1 cellular context compared by ENCODE assay signal in the genomic region with DNA sequence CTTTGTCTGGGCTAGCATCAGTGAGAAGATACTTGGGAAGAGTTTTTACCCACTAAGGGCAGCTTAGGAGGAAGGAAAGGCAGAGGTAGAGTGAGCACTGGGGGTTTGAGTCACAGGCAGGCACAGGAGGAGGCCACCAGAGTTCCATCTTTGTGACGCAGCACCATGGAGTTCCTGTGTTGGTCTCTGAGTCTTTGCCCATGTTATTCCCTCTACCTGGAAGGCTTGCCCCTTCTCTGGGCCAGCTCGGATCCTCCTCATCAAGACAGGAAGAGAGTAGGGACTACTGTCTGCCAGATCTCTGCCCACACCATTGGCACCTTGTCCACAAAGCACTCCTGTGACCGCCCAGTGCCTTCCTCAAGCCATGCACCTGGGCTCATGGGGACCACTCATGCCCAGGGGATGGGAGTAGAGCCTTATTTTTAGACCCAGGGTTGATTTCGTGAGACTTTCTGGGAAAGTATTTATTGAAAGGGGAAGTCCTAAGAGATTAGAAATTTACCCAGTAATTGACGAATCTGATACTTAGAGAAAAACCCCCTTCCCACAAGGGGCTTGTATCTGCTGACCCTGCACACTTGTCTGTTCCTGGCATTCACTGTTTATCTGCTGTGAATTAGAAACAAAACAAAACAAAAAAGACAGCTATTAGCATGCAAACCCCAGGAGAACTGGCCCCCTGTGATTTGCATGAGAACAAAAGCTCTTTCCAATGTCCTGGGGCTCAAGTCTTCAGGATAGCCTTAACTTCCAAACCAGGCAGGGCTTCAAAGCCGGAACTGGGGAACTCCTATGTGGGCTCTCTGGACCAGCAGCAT.
TF ChIP-seq lines count a peak whose summit lies in the region.

No MANE protein-coding gene starts in this region.

TF ChIP-seq in GM12878, 131 proteins besides CTCF, POLR2A, EP300 and RAD21 (continued from another document and continues in another):
- TF ChIP-seq, protein P1, sequence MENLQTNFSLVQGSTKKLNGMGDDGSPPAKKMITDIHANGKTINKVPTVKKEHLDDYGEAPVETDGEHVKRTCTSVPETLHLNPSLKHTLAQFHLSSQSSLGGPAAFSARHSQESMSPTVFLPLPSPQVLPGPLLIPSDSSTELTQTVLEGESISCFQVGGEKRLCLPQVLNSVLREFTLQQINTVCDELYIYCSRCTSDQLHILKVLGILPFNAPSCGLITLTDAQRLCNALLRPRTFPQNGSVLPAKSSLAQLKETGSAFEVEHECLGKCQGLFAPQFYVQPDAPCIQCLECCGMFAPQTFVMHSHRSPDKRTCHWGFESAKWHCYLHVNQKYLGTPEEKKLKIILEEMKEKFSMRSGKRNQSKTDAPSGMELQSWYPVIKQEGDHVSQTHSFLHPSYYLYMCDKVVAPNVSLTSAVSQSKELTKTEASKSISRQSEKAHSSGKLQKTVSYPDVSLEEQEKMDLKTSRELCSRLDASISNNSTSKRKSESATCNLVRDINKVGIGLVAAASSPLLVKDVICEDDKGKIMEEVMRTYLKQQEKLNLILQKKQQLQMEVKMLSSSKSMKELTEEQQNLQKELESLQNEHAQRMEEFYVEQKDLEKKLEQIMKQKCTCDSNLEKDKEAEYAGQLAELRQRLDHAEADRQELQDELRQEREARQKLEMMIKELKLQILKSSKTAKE (IDR thresholded peaks at IDR 0.05; ENCODE audit: low read depth, poor library complexity, severe bottlenecking) = peak; percentile 50
- no peak for TF ChIP-seq SIN3A (IDR thresholded peaks at IDR 0.05; ENCODE audit: low read depth, low read length)
- no peak for TF ChIP-seq IRF4 (IDR thresholded peaks at IDR 0.05; ENCODE audit: low read depth, low read length)
- TF ChIP-seq SRF (IDR thresholded peaks at IDR 0.05; ENCODE audit: low read depth in 2 of 2, low read length in 2 of 2) = no peak
- TF ChIP-seq ZNF207 (IDR thresholded peaks at IDR 0.05; ENCODE audit: borderline replicate concordance) = no peak
- TF ChIP-seq HDAC2 (IDR thresholded peaks at IDR 0.05) = no peak
- no peak for TF ChIP-seq NRF1 (conservative IDR thresholded peaks at IDR 0.05; ENCODE audit: low read depth, low read length)
- TF ChIP-seq RCOR1 (conservative IDR thresholded peaks at IDR 0.05; ENCODE audit: low read depth, low read length) = no peak
- no peak for TF ChIP-seq CHD4 (IDR thresholded peaks at IDR 0.05)
- TF ChIP-seq SMAD1 (IDR thresholded peaks at IDR 0.05; ENCODE audit: low read depth, partially characterized antibody) = peak; percentile 39
- TF ChIP-seq, protein P2, sequence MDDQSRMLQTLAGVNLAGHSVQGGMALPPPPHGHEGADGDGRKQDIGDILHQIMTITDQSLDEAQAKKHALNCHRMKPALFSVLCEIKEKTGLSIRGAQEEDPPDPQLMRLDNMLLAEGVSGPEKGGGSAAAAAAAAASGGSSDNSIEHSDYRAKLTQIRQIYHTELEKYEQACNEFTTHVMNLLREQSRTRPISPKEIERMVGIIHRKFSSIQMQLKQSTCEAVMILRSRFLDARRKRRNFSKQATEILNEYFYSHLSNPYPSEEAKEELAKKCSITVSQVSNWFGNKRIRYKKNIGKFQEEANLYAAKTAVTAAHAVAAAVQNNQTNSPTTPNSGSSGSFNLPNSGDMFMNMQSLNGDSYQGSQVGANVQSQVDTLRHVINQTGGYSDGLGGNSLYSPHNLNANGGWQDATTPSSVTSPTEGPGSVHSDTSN (IDR thresholded peaks at IDR 0.05; ENCODE audit: insufficient replicate concordance, low read depth, low read length) = no peak
- no peak for TF ChIP-seq ESRRA (IDR thresholded peaks at IDR 0.05; ENCODE audit: low read length)
- TF ChIP-seq MTA3 (IDR thresholded peaks at IDR 0.05; ENCODE audit: borderline replicate concordance, low read length) = no peak; the same call in 1 of the 2 replicates
- TF ChIP-seq, protein P3, sequence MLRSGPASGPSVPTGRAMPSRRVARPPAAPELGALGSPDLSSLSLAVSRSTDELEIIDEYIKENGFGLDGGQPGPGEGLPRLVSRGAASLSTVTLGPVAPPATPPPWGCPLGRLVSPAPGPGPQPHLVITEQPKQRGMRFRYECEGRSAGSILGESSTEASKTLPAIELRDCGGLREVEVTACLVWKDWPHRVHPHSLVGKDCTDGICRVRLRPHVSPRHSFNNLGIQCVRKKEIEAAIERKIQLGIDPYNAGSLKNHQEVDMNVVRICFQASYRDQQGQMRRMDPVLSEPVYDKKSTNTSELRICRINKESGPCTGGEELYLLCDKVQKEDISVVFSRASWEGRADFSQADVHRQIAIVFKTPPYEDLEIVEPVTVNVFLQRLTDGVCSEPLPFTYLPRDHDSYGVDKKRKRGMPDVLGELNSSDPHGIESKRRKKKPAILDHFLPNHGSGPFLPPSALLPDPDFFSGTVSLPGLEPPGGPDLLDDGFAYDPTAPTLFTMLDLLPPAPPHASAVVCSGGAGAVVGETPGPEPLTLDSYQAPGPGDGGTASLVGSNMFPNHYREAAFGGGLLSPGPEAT (IDR thresholded peaks at IDR 0.05; ENCODE audit: low read depth) = peak; percentile 88
- TF ChIP-seq SP1 (IDR thresholded peaks at IDR 0.05; ENCODE audit: low read depth, low read length) = peak; percentile 18
- no peak for TF ChIP-seq STAT1 (conservative IDR thresholded peaks at IDR 0.05)
- TF ChIP-seq FOS (IDR thresholded peaks at IDR 0.05; ENCODE audit: borderline replicate concordance, extremely low read depth, insufficient read length) = no peak
- TF ChIP-seq, protein P4, sequence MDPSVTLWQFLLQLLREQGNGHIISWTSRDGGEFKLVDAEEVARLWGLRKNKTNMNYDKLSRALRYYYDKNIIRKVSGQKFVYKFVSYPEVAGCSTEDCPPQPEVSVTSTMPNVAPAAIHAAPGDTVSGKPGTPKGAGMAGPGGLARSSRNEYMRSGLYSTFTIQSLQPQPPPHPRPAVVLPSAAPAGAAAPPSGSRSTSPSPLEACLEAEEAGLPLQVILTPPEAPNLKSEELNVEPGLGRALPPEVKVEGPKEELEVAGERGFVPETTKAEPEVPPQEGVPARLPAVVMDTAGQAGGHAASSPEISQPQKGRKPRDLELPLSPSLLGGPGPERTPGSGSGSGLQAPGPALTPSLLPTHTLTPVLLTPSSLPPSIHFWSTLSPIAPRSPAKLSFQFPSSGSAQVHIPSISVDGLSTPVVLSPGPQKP (IDR thresholded peaks at IDR 0.05; ENCODE audit: low read depth, low read length) = no peak
- TF ChIP-seq, protein P5, sequence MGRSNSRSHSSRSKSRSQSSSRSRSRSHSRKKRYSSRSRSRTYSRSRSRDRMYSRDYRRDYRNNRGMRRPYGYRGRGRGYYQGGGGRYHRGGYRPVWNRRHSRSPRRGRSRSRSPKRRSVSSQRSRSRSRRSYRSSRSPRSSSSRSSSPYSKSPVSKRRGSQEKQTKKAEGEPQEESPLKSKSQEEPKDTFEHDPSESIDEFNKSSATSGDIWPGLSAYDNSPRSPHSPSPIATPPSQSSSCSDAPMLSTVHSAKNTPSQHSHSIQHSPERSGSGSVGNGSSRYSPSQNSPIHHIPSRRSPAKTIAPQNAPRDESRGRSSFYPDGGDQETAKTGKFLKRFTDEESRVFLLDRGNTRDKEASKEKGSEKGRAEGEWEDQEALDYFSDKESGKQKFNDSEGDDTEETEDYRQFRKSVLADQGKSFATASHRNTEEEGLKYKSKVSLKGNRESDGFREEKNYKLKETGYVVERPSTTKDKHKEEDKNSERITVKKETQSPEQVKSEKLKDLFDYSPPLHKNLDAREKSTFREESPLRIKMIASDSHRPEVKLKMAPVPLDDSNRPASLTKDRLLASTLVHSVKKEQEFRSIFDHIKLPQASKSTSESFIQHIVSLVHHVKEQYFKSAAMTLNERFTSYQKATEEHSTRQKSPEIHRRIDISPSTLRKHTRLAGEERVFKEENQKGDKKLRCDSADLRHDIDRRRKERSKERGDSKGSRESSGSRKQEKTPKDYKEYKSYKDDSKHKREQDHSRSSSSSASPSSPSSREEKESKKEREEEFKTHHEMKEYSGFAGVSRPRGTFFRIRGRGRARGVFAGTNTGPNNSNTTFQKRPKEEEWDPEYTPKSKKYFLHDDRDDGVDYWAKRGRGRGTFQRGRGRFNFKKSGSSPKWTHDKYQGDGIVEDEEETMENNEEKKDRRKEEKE (IDR thresholded peaks at IDR 0.05) = no peak
- TF ChIP-seq POLR2AphosphoS5 (IDR thresholded peaks at IDR 0.05; ENCODE audit: low read length) = 0 out of 2 replicates have a peak, but pooled peaks have one; percentile 29
- TF ChIP-seq SUPT20H (IDR thresholded peaks at IDR 0.05; ENCODE audit: borderline replicate concordance, control insufficient read depth, low read depth, low read length) = no peak
- TF ChIP-seq, protein P6, sequence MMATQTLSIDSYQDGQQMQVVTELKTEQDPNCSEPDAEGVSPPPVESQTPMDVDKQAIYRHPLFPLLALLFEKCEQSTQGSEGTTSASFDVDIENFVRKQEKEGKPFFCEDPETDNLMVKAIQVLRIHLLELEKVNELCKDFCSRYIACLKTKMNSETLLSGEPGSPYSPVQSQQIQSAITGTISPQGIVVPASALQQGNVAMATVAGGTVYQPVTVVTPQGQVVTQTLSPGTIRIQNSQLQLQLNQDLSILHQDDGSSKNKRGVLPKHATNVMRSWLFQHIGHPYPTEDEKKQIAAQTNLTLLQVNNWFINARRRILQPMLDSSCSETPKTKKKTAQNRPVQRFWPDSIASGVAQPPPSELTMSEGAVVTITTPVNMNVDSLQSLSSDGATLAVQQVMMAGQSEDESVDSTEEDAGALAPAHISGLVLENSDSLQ (IDR thresholded peaks at IDR 0.05) = no peak
- no peak for TF ChIP-seq ZBED1 (IDR thresholded peaks at IDR 0.05; ENCODE audit: borderline replicate concordance)
- TF ChIP-seq, protein P7, sequence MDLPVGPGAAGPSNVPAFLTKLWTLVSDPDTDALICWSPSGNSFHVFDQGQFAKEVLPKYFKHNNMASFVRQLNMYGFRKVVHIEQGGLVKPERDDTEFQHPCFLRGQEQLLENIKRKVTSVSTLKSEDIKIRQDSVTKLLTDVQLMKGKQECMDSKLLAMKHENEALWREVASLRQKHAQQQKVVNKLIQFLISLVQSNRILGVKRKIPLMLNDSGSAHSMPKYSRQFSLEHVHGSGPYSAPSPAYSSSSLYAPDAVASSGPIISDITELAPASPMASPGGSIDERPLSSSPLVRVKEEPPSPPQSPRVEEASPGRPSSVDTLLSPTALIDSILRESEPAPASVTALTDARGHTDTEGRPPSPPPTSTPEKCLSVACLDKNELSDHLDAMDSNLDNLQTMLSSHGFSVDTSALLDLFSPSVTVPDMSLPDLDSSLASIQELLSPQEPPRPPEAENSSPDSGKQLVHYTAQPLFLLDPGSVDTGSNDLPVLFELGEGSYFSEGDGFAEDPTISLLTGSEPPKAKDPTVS (IDR thresholded peaks at IDR 0.05; ENCODE audit: low read depth, low read length) = no peak
- TF ChIP-seq NFIC (IDR thresholded peaks at IDR 0.05; ENCODE audit: low read depth, low read length) = peak; percentile 65; the same call in 1 of the 2 replicates
- no peak for TF ChIP-seq FOXK2 (IDR thresholded peaks at IDR 0.05)
- TF ChIP-seq TBL1XR1 (IDR thresholded peaks at IDR 0.05; ENCODE audit: low read depth, low read length) = peak; percentile 28; the same call in 1 of the 2 replicates
- TF ChIP-seq KDM1A (IDR thresholded peaks at IDR 0.05; ENCODE audit: borderline replicate concordance) = no peak
- no peak for TF ChIP-seq ZSCAN29 (IDR thresholded peaks at IDR 0.05)
- no peak for TF ChIP-seq RBBP5 (conservative IDR thresholded peaks at IDR 0.05)
- no peak for TF ChIP-seq PML (IDR thresholded peaks at IDR 0.05; ENCODE audit: low read length)
- no peak for TF ChIP-seq SUZ12 (IDR thresholded peaks at IDR 0.05; ENCODE audit: unreplicated experiment)
- peak; percentile 23; the same call in 1 of the 2 replicates for TF ChIP-seq EED (IDR thresholded peaks at IDR 0.05; ENCODE audit: low read depth)
- TF ChIP-seq CREM (IDR thresholded peaks at IDR 0.05; ENCODE audit: low read depth) = peak; percentile 56; the same call in 1 of the 2 replicates
- TF ChIP-seq, protein P8, sequence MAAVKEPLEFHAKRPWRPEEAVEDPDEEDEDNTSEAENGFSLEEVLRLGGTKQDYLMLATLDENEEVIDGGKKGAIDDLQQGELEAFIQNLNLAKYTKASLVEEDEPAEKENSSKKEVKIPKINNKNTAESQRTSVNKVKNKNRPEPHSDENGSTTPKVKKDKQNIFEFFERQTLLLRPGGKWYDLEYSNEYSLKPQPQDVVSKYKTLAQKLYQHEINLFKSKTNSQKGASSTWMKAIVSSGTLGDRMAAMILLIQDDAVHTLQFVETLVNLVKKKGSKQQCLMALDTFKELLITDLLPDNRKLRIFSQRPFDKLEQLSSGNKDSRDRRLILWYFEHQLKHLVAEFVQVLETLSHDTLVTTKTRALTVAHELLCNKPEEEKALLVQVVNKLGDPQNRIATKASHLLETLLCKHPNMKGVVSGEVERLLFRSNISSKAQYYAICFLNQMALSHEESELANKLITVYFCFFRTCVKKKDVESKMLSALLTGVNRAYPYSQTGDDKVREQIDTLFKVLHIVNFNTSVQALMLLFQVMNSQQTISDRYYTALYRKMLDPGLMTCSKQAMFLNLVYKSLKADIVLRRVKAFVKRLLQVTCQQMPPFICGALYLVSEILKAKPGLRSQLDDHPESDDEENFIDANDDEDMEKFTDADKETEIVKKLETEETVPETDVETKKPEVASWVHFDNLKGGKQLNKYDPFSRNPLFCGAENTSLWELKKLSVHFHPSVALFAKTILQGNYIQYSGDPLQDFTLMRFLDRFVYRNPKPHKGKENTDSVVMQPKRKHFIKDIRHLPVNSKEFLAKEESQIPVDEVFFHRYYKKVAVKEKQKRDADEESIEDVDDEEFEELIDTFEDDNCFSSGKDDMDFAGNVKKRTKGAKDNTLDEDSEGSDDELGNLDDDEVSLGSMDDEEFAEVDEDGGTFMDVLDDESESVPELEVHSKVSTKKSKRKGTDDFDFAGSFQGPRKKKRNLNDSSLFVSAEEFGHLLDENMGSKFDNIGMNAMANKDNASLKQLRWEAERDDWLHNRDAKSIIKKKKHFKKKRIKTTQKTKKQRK (IDR thresholded peaks at IDR 0.05; ENCODE audit: low read depth, low read length) = no peak
- TF ChIP-seq FOXM1 (IDR thresholded peaks at IDR 0.05; ENCODE audit: low read depth, low read length) = peak; percentile 42; the same call in 1 of the 2 replicates
- TF ChIP-seq PAX5 (IDR thresholded peaks at IDR 0.05; ENCODE audit: borderline replicate concordance, low read depth, low read length) = peak; percentile 15; the same call in 1 of the 2 replicates
- no peak for TF ChIP-seq STAT3 (IDR thresholded peaks at IDR 0.05; ENCODE audit: low read depth, low read length)
- TF ChIP-seq, protein P9, sequence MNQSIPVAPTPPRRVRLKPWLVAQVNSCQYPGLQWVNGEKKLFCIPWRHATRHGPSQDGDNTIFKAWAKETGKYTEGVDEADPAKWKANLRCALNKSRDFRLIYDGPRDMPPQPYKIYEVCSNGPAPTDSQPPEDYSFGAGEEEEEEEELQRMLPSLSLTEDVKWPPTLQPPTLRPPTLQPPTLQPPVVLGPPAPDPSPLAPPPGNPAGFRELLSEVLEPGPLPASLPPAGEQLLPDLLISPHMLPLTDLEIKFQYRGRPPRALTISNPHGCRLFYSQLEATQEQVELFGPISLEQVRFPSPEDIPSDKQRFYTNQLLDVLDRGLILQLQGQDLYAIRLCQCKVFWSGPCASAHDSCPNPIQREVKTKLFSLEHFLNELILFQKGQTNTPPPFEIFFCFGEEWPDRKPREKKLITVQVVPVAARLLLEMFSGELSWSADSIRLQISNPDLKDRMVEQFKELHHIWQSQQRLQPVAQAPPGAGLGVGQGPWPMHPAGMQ (IDR thresholded peaks at IDR 0.05; ENCODE audit: borderline replicate concordance) = no peak
- no peak for TF ChIP-seq EZH2 (IDR thresholded peaks at IDR 0.05; ENCODE audit: borderline replicate concordance, control insufficient read depth, low read depth, low read length)
- TF ChIP-seq SMAD5 (IDR thresholded peaks at IDR 0.05; ENCODE audit: low read depth) = no peak
- no peak for TF ChIP-seq ZNF24 (IDR thresholded peaks at IDR 0.05)
- TF ChIP-seq BCL11A (IDR thresholded peaks at IDR 0.05; ENCODE audit: low read depth, low read length) = peak; percentile 59; the same call in 1 of the 2 replicates
